22 cellular contexts compared by ENCODE assay signal in genomic region chr4:125042031-125042430, GRCh38.
DNase-seq lines count a peak whose midpoint lies in the region; ATAC-seq, FAIRE-seq and TF ChIP-seq lines count a peak whose summit lies in the region.
"Had no signal": no experiment of that assay in that cellular context is flagged by ENCODE, and none has a peak within 500 bp of the region (broad histone marks: within the 10 kb centered on the region; RNA-seq: fewer than 3 reads in every experiment).

No MANE protein-coding gene starts in this region.

- no peak for FAIRE-seq in H54 (lab: Jason Lieb, UNC)
- FAIRE-seq: GM12892 had no signal

- no peak overlapping the region for H3K4me2 ChIP-seq in neural progenitor cell
- H3K4me2 ChIP-seq: BLaER1 treated with 17β-estradiol and CSF1 and Interleukin-3, amounts not matched to agents 10 nM and 100 nM had no signal

- peak overlapping the region; percentile 3 for H3K27ac Mint-ChIP-seq in neural progenitor cell
- H3K27ac Mint-ChIP-seq: CD8-positive, alpha-beta T cell had no signal

- H3K4me3 Mint-ChIP-seq in neural progenitor cell: no peak overlapping the region
- H3K4me3 Mint-ChIP-seq: CD8-positive, alpha-beta T cell had no signal

- DNase-seq in HPDE6-E6E7 (ENCODE audit: extremely low spot score) (peak; percentile 19), WERI-Rb-1 (peak; percentile 38), epithelial cell of prostate (ENCODE audit: low read depth, low spot score) (peak; percentile 59), neural progenitor cell (ENCODE audit: low spot score) (no peak), H54 (ENCODE audit: insufficient read length, low spot score) (no peak), AG08396 (ENCODE audit: low spot score) (no peak), pons (ENCODE audit: low spot score) (no peak)
- DNase-seq: Calu3; CD8-positive, alpha-beta T cell; DMS53; HCEC 1CT; Kasumi-1; MM.1S; NCI-H1105; NCI-H1694 treated with DMSO at 0.1 percent for 48 hours; NCI-H748 treated with DMSO at 0.1 percent for 48 hours; OCI-M1; SIG-M5 had no signal

- no peak overlapping the region for H3K9ac ChIP-seq in neural progenitor cell
- H3K9ac ChIP-seq: BLaER1 treated with 17β-estradiol and CSF1 and Interleukin-3, amounts not matched to agents 10 nM and 100 nM had no signal

- H3K9me3 ChIP-seq in WERI-Rb-1 (ENCODE audit: severe bottlenecking) (no peaks in the 10 kb centered on the region), neural progenitor cell (ENCODE audit: low read depth) (no peaks in the 10 kb centered on the region)
- H3K9me3 ChIP-seq: BLaER1 treated with 17β-estradiol and CSF1 and Interleukin-3, amounts not matched to agents 10 nM and 100 nM had no signal

- H3K4me3 ChIP-seq in WERI-Rb-1 (ENCODE audit: low read depth, low read length) (no peak overlapping the region), neural progenitor cell (no peak overlapping the region)
- H3K4me3 ChIP-seq: BLaER1 treated with 17β-estradiol and CSF1 and Interleukin-3, amounts not matched to agents 10 nM and 100 nM had no signal

- H3K36me3 ChIP-seq in WERI-Rb-1 (no peaks in the 10 kb centered on the region), neural progenitor cell (no peaks in the 10 kb centered on the region)
- H3K36me3 ChIP-seq: BLaER1 treated with 17β-estradiol and CSF1 and Interleukin-3, amounts not matched to agents 10 nM and 100 nM had no signal

- H4K20me1 ChIP-seq in neural progenitor cell (ENCODE audit: low read depth): no peaks in the 10 kb centered on the region
- H4K20me1 ChIP-seq: BLaER1 treated with 17β-estradiol and CSF1 and Interleukin-3, amounts not matched to agents 10 nM and 100 nM had no signal

- H2AFZ ChIP-seq in neural progenitor cell (replicated peaks): no peak overlapping the region

- H3K4me1 ChIP-seq in neural progenitor cell: no peaks in the 10 kb centered on the region

- H3K27me3 ChIP-seq in WERI-Rb-1 (ENCODE audit: insufficient read depth, low read depth, severe bottlenecking) (no peaks in the 10 kb centered on the region), neural progenitor cell (no peaks in the 10 kb centered on the region)
- H3K27me3 ChIP-seq: BLaER1 treated with 17β-estradiol and CSF1 and Interleukin-3, amounts not matched to agents 10 nM and 100 nM had no signal

- peaks cover 10% of the 10 kb centered on the region for H3K9me3 Mint-ChIP-seq in neural progenitor cell

- no peaks in the 10 kb centered on the region for H3K79me2 ChIP-seq in neural progenitor cell (ENCODE audit: low read depth)

- no peak for ATAC-seq in GM21528 (IDR thresholded peaks at IDR 0.05; ENCODE audit: low FRiP score, unreplicated experiment)
- ATAC-seq: CD8-positive, alpha-beta T cell; SK-N-SH treated with all-trans-retinoic acid at 6 μM for 48 hours had no signal

- no peaks in the 10 kb centered on the region for H3F3A ChIP-seq in neural progenitor cell (ENCODE audit: low read depth)

- no peaks in the 10 kb centered on the region for H3K36me3 Mint-ChIP-seq in neural progenitor cell
- H3K36me3 Mint-ChIP-seq: CD8-positive, alpha-beta T cell had no signal

- H3K27me3 Mint-ChIP-seq in neural progenitor cell (ENCODE audit: insufficient read depth, low read depth): peaks cover 2% of the 10 kb centered on the region

- TF ChIP-seq CTCF in WERI-Rb-1 (IDR thresholded peaks at IDR 0.05; ENCODE audit: low read depth, low read length) (no peak), neural progenitor cell (IDR thresholded peaks at IDR 0.05) (no peak)

- peaks cover 8% of the 10 kb centered on the region for H3K4me1 Mint-ChIP-seq in neural progenitor cell

- no peak for TF ChIP-seq POLR2A in H54 (IDR thresholded peaks at IDR 0.05; ENCODE audit: low read depth, low read length)

- H3K27ac ChIP-seq in WERI-Rb-1 (no peak overlapping the region), epithelial cell of prostate (peak overlapping the region; percentile 32), neural progenitor cell (no peak overlapping the region)
- H3K27ac ChIP-seq: BLaER1 treated with 17β-estradiol and CSF1 and Interleukin-3, amounts not matched to agents 10 nM and 100 nM had no signal

Comparison
In these comparisons a context has a peak if more than half of its experiments do, and no peak if none do; other contexts are left out.
1. DNase-seq: peak in HPDE6-E6E7 (single experiment), WERI-Rb-1 (single experiment) and epithelial cell of prostate (single experiment); none in neural progenitor cell (single experiment), H54 (single experiment), AG08396 (single experiment) and pons (single experiment).